In genomic region chr17:73147791-73148190, GRCh38 we compare ENCODE assay signal across 6 cellular contexts. TPM values are rescaled to one million over a fixed set of nuclear protein-coding genes. Genes with fewer than 3 reads are reported as not detected.
"Had no signal": no experiment of that assay in that cellular context is flagged by ENCODE, and none has a peak within 500 bp of the region (broad histone marks: within the 10 kb centered on the region; RNA-seq: fewer than 3 reads in every experiment).

No MANE protein-coding gene starts in this region.

RNA-seq across cellular contexts. Expression of gene SSTR2, which starts 17.0 kb away (rescaled TPM):
- total RNA-seq: HT-29, K562, MCF 10A, OCI-LY7, PC-3 had no signal
- polyA plus RNA-seq: IgD-negative memory B cell had no signal
